39 cellular contexts compared by ENCODE assay signal in the genomic region with DNA sequence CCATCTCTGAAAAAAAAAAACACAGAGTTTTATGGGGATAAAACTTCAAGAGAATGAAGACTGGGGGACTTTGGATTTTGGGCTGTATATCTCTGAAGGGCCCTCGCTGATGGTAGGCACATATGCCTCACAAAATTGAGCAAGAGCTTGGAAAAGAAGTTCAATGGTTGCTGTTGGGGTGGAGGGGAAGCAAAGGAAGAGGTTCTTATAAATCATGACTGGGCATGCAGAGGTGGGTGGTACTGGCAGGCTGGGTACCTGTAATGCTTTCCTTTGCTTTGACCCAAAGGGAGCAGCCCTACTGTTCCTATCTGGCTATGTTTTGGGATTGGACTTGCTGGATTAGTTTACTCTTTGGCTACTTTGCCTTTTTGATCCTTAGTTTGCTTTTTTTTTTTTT. TPM values are rescaled to one million over a fixed set of nuclear protein-coding genes. Genes with fewer than 3 reads are reported as not detected.
"Had no signal": no experiment of that assay in that cellular context is flagged by ENCODE, and none has a peak within 500 bp of the region (broad histone marks: within the 10 kb centered on the region; RNA-seq: fewer than 3 reads in every experiment).

No MANE protein-coding gene starts in this region.

- H3K9me3 Mint-ChIP-seq: activated CD4-positive, alpha-beta memory T cell treated with anti-CD3 and anti-CD28 coated beads for 36 hours; activated CD8-positive, alpha-beta T cell treated with anti-CD3 and anti-CD28 coated beads for 36 hours; activated naive CD4-positive, alpha-beta T cell treated with anti-CD3 and anti-CD28 coated beads for 36 hours; activated naive CD8-positive, alpha-beta T cell treated with anti-CD3 and anti-CD28 coated beads, Interleukin-2, amount 10 ng/mL, durations not matched to agents 7 days and 5 days; activated T-cell treated with anti-CD3 and anti-CD28 coated beads, Interleukin-2, amount 50 U/mL, for 4 hours; activated T-cell treated with anti-CD3 and anti-CD28 coated beads, Interleukin-2, amount 50 U/mL, for 72 hours; activated T-helper 1 cell treated with anti-CD3 and anti-CD28 coated beads, Interleukin-12 subunit alpha, Interleukin-12 subunit beta, Interleukin-2, Interleukin-4 antibody, amounts not matched to agents 30 ng/mL and 10 ng/mL and 1 ng/mL, durations not matched to agents 14 hours and 24 hours and 36 hours; T-helper 2 cell treated with Interferon-gamma antibody and Interleukin-4, amounts not matched to agents 5 μg/mL and 100 μg/mL, for 36 hours had no signal

- H3K27me3 ChIP-seq: body of pancreas, brain microvascular endothelial cell had no signal

- H3K9me3 ChIP-seq: adrenal gland, body of pancreas had no signal

- H3K4me3 ChIP-seq: adrenal gland, body of pancreas had no signal

- ATAC-seq: activated CD8-positive, alpha-beta T cell treated with anti-CD3 and anti-CD28 coated beads for 36 hours; activated naive CD4-positive, alpha-beta T cell treated with anti-CD3 and anti-CD28 coated beads, Interleukin-2, amount 50 U/mL, for 72 hours; activated T-cell treated with anti-CD3 and anti-CD28 coated beads, Interleukin-2, amount 50 U/mL, for 4 hours; activated T-cell treated with anti-CD3 and anti-CD28 coated beads, Interleukin-2, amount 50 U/mL, for 72 hours; activated T-helper 17 cell treated with anti-CD3 and anti-CD28 coated beads, Interleukin-2, amount 50 U/mL, for 72 hours; body of pancreas had no signal

- H3K4me1 Mint-ChIP-seq: activated CD4-positive, alpha-beta T cell treated with anti-CD3 and anti-CD28 coated beads, Interleukin-2, amount 10 ng/mL, durations not matched to agents 24 days and 14 days had no signal

- H3K4me3 Mint-ChIP-seq: activated B cell treated with CpG ODN at 0.5 μM for 24 hours; activated CD4-positive, alpha-beta memory T cell treated with anti-CD3 and anti-CD28 coated beads for 36 hours; activated CD4-positive, alpha-beta T cell treated with anti-CD3 and anti-CD28 coated beads, Interleukin-2, amount 10 ng/mL, durations not matched to agents 24 days and 14 days; activated CD8-positive, alpha-beta T cell treated with anti-CD3 and anti-CD28 coated beads for 36 hours; activated naive CD4-positive, alpha-beta T cell treated with anti-CD3 and anti-CD28 coated beads for 36 hours; activated naive CD8-positive, alpha-beta T cell treated with anti-CD3 and anti-CD28 coated beads, Interleukin-2, amount 10 ng/mL, durations not matched to agents 7 days and 5 days; activated T-cell treated with anti-CD3 and anti-CD28 coated beads, Interleukin-2, amount 50 U/mL, for 4 hours; activated T-cell treated with anti-CD3 and anti-CD28 coated beads, Interleukin-2, amount 50 U/mL, for 72 hours; activated T-helper 1 cell treated with anti-CD3 and anti-CD28 coated beads, Interleukin-12 subunit alpha, Interleukin-12 subunit beta, Interleukin-2, Interleukin-4 antibody, amounts not matched to agents 30 ng/mL and 10 ng/mL and 1 ng/mL, durations not matched to agents 14 hours and 24 hours and 36 hours; activated T-helper 17 cell treated with anti-CD3 and anti-CD28 coated beads, Interleukin-2, amount 50 U/mL, for 72 hours; T-helper 1 cell treated with Interleukin-12 subunit alpha and Interleukin-12 subunit beta and Interleukin-4 antibody, amounts not matched to agents 30 μg/mL and 1 μg/mL, for 36 hours; T-helper 2 cell treated with Interferon-gamma antibody and Interleukin-4, amounts not matched to agents 5 μg/mL and 100 μg/mL, for 36 hours had no signal

- H3K36me3 ChIP-seq: adrenal gland, brain microvascular endothelial cell had no signal

- H3K36me3 Mint-ChIP-seq: activated CD4-positive, alpha-beta memory T cell treated with anti-CD3 and anti-CD28 coated beads for 36 hours; activated naive CD4-positive, alpha-beta T cell treated with anti-CD3 and anti-CD28 coated beads, Interleukin-2, amount 50 U/mL, for 72 hours; activated naive CD8-positive, alpha-beta T cell treated with anti-CD3 and anti-CD28 coated beads, Interleukin-2, amount 10 ng/mL, durations not matched to agents 7 days and 5 days had no signal

- H3K27ac Mint-ChIP-seq: activated B cell treated with CpG ODN at 0.5 μM for 24 hours; activated CD4-positive, alpha-beta memory T cell treated with anti-CD3 and anti-CD28 coated beads for 36 hours; activated CD4-positive, alpha-beta T cell treated with anti-CD3 and anti-CD28 coated beads, Interleukin-2, amount 10 ng/mL, durations not matched to agents 24 days and 14 days; activated CD8-positive, alpha-beta T cell treated with anti-CD3 and anti-CD28 coated beads for 36 hours; activated naive CD4-positive, alpha-beta T cell treated with anti-CD3 and anti-CD28 coated beads for 36 hours; activated naive CD4-positive, alpha-beta T cell treated with anti-CD3 and anti-CD28 coated beads, Interleukin-2, amount 50 U/mL, for 72 hours; activated naive CD8-positive, alpha-beta T cell treated with anti-CD3 and anti-CD28 coated beads, Interleukin-2, amount 10 ng/mL, durations not matched to agents 7 days and 5 days; activated T-cell treated with anti-CD3 and anti-CD28 coated beads, Interleukin-2, amount 50 U/mL, for 72 hours; activated T-helper 1 cell treated with anti-CD3 and anti-CD28 coated beads, Interleukin-12 subunit alpha, Interleukin-12 subunit beta, Interleukin-2, Interleukin-4 antibody, amounts not matched to agents 30 ng/mL and 10 ng/mL and 1 ng/mL, durations not matched to agents 14 hours and 24 hours and 36 hours; activated T-helper 17 cell treated with anti-CD3 and anti-CD28 coated beads, Interleukin-2, amount 50 U/mL, for 72 hours; T-helper 1 cell treated with Interleukin-12 subunit alpha and Interleukin-12 subunit beta and Interleukin-4 antibody, amounts not matched to agents 30 μg/mL and 1 μg/mL, for 36 hours; T-helper 2 cell treated with Interferon-gamma antibody and Interleukin-4, amounts not matched to agents 5 μg/mL and 100 μg/mL, for 36 hours had no signal

- FAIRE-seq: astrocyte, TTC549 had no signal

- H3K27ac ChIP-seq: adrenal gland, body of pancreas, brain microvascular endothelial cell, VCaP had no signal

- DNase-seq: activated B cell treated with CpG ODN at 0.5 μM for 24 hours; activated CD4-positive, alpha-beta memory T cell treated with anti-CD3 and anti-CD28 coated beads for 36 hours; activated CD4-positive, alpha-beta T cell treated with anti-CD3 and anti-CD28 coated beads for 4 hours; activated CD4-positive, alpha-beta T cell treated with anti-CD3 and anti-CD28 coated beads, Interleukin-2, amount 10 ng/mL, durations not matched to agents 24 days and 14 days; activated CD4-positive, alpha-beta T cell treated with anti-CD3 and anti-CD28 coated beads, Interleukin-2, amount 50 U/mL, for 1 hour; activated CD4-positive, alpha-beta T cell treated with anti-CD3 and anti-CD28 coated beads, Interleukin-2, amount 50 U/mL, for 4 hours; activated CD4-positive, CD25-positive, alpha-beta regulatory T cell treated with anti-CD3 and anti-CD28 coated beads, Interleukin-2, amount 50 U/mL, for 72 hours; activated CD8-positive, alpha-beta memory T cell treated with anti-CD3 and anti-CD28 coated beads, Interleukin-2, amount 50 U/mL, for 4 hours; activated CD8-positive, alpha-beta T cell treated with anti-CD3 and anti-CD28 coated beads for 36 hours; activated effector memory CD4-positive, alpha-beta T cell treated with anti-CD3 and anti-CD28 coated beads, Interleukin-2, amount 50 U/mL, for 16 hours; activated gamma-delta T cell treated with Interleukin-2 at 50 U/mL for 16 hours; activated naive CD4-positive, alpha-beta T cell; activated naive CD4-positive, alpha-beta T cell treated with anti-CD3 and anti-CD28 coated beads for 36 hours; activated naive CD4-positive, alpha-beta T cell treated with anti-CD3 and anti-CD28 coated beads, Interleukin-2, amount 50 U/mL, for 16 hours; activated naive CD8-positive, alpha-beta T cell treated with anti-CD3 and anti-CD28 coated beads, Interleukin-2, amount 10 ng/mL, durations not matched to agents 7 days and 5 days; activated T-cell treated with anti-CD3 and anti-CD28 coated beads for 4 hours; activated T-cell treated with anti-CD3 and anti-CD28 coated beads, Interleukin-2, amount 50 U/mL, for 1 hour; activated T-cell treated with anti-CD3 and anti-CD28 coated beads, Interleukin-2, amount 50 U/mL, for 4 hours; activated T-cell treated with anti-CD3 and anti-CD28 coated beads, Interleukin-2, amount 50 U/mL, for 72 hours; adrenal gland; amniotic stem cell; aorta; body of pancreas; brain microvascular endothelial cell; central memory CD4-positive, alpha-beta T cell; SW 1271; T-helper 1 cell; T-helper 2 cell; T-helper 9 cell had no signal

- H3K4me1 ChIP-seq: adrenal gland, body of pancreas had no signal

RNA-seq across cellular contexts. Expression of a gene that starts 6.0 kb away (rescaled TPM):
- total RNA-seq: activated B cell treated with CpG ODN at 0.5 μM for 24 hours; activated CD4-positive, alpha-beta memory T cell treated with anti-CD3 and anti-CD28 coated beads for 36 hours; activated CD4-positive, alpha-beta T cell treated with anti-CD3 and anti-CD28 coated beads, Interleukin-2, amount 10 ng/mL, durations not matched to agents 24 days and 14 days; activated CD8-positive, alpha-beta memory T cell treated with anti-CD3 and anti-CD28 coated beads for 36 hours; activated CD8-positive, alpha-beta T cell treated with anti-CD3 and anti-CD28 coated beads for 36 hours; activated naive CD4-positive, alpha-beta T cell treated with anti-CD3 and anti-CD28 coated beads for 36 hours; activated naive CD4-positive, alpha-beta T cell treated with anti-CD3 and anti-CD28 coated beads, Interleukin-2, amount 50 U/mL, for 72 hours; activated naive CD8-positive, alpha-beta T cell treated with anti-CD3 and anti-CD28 coated beads, Interleukin-2, amount 10 ng/mL, durations not matched to agents 7 days and 5 days; activated T-cell treated with anti-CD3 and anti-CD28 coated beads, Interleukin-2, amount 50 U/mL, for 4 hours; activated T-cell treated with anti-CD3 and anti-CD28 coated beads, Interleukin-2, amount 50 U/mL, for 72 hours; activated T-helper 1 cell treated with anti-CD3 and anti-CD28 coated beads, Interleukin-12 subunit alpha, Interleukin-12 subunit beta, Interleukin-2, Interleukin-4 antibody, amounts not matched to agents 30 ng/mL and 10 ng/mL and 1 ng/mL, durations not matched to agents 14 hours and 24 hours and 36 hours; activated T-helper 17 cell treated with anti-CD3 and anti-CD28 coated beads, Interleukin-2, amount 50 U/mL, for 72 hours; adrenal gland; astrocyte; body of pancreas; cardiac septum had no signal
- polyA plus RNA-seq: aorta had no signal
